9 cellular contexts compared by ENCODE assay signal in genomic region chr14:69355955-69356321, GRCh38.
DNase-seq lines count a peak whose midpoint lies in the region; ATAC-seq, FAIRE-seq and TF ChIP-seq lines count a peak whose summit lies in the region.
"Had no signal": no experiment of that assay in that cellular context is flagged by ENCODE, and none has a peak within 500 bp of the region (broad histone marks: within the 10 kb centered on the region; RNA-seq: fewer than 3 reads in every experiment).

No MANE protein-coding gene starts in this region.

- no peaks in the 10 kb centered on the region for H3K36me3 Mint-ChIP-seq in stimulated activated memory B cell treated with anti-CD40 and anti-IgM and Interleukin-4, amounts not matched to agents 10 μg/mL and 1 μg/mL and 100 μg/mL, for 72 hours
- H3K36me3 Mint-ChIP-seq in activated naive CD4-positive, alpha-beta T cell treated with anti-CD3 and anti-CD28 coated beads, Interleukin-2, amount 10 ng/mL, durations not matched to agents 7 days and 5 days = no peaks in the 10 kb centered on the region

- peak overlapping the region; percentile 97 for H3K27ac Mint-ChIP-seq in stimulated activated memory B cell treated with anti-CD40 and anti-IgM and Interleukin-4, amounts not matched to agents 10 μg/mL and 1 μg/mL and 100 μg/mL, for 72 hours
- no peak overlapping the region for H3K27ac Mint-ChIP-seq in activated naive CD4-positive, alpha-beta T cell treated with anti-CD3 and anti-CD28 coated beads, Interleukin-2, amount 10 ng/mL, durations not matched to agents 7 days and 5 days

- H3K4me3 Mint-ChIP-seq in stimulated activated memory B cell treated with anti-CD40 and anti-IgM and Interleukin-4, amounts not matched to agents 10 μg/mL and 1 μg/mL and 100 μg/mL, for 72 hours = no peak overlapping the region
- H3K4me3 Mint-ChIP-seq in activated naive CD4-positive, alpha-beta T cell treated with anti-CD3 and anti-CD28 coated beads, Interleukin-2, amount 10 ng/mL, durations not matched to agents 7 days and 5 days = no peak overlapping the region

- no peak for ATAC-seq in stimulated activated memory B cell treated with anti-CD40 and anti-IgM and Interleukin-4, amounts not matched to agents 10 μg/mL and 1 μg/mL and 100 μg/mL, for 72 hours
- ATAC-seq in HG02678 (IDR thresholded peaks at IDR 0.05; ENCODE audit: unreplicated experiment) = no peak
- ATAC-seq: naive thymus-derived CD4-positive, alpha-beta T cell had no signal

- FAIRE-seq in H54 (lab: Jason Lieb, UNC) = peak; percentile 74

- peaks cover 71% of the 10 kb centered on the region for H3K4me1 Mint-ChIP-seq in stimulated activated memory B cell treated with anti-CD40 and anti-IgM and Interleukin-4, amounts not matched to agents 10 μg/mL and 1 μg/mL and 100 μg/mL, for 72 hours
- peaks cover 23% of the 10 kb centered on the region for H3K4me1 Mint-ChIP-seq in activated naive CD4-positive, alpha-beta T cell treated with anti-CD3 and anti-CD28 coated beads, Interleukin-2, amount 10 ng/mL, durations not matched to agents 7 days and 5 days

- TF ChIP-seq POLR2A in H54 (IDR thresholded peaks at IDR 0.05; ENCODE audit: low read depth, low read length) = no peak

- DNase-seq in H54 (ENCODE audit: insufficient read length, low spot score) (peak; percentile 53), astrocyte of the hippocampus (ENCODE audit: low read depth, low spot score) (peak; percentile 84), hepatic stellate cell (ENCODE audit: low spot score) (peak; percentile 42), NCI-H1048 (lab: John Stamatoyannopoulos, UW) (no peak), HUDEP-2 (lab: John Stamatoyannopoulos, UW; ENCODE audit: unreplicated experiment in 76 of 76) (no peak)
- DNase-seq in activated naive CD4-positive, alpha-beta T cell treated with anti-CD3 and anti-CD28 coated beads, Interleukin-2, amount 10 ng/mL, durations not matched to agents 7 days and 5 days = no peak
- DNase-seq: naive thymus-derived CD4-positive, alpha-beta T cell had no signal

- no peaks in the 10 kb centered on the region for H3K27me3 Mint-ChIP-seq in stimulated activated memory B cell treated with anti-CD40 and anti-IgM and Interleukin-4, amounts not matched to agents 10 μg/mL and 1 μg/mL and 100 μg/mL, for 72 hours
- peaks cover 22% of the 10 kb centered on the region for H3K27me3 Mint-ChIP-seq in activated naive CD4-positive, alpha-beta T cell treated with anti-CD3 and anti-CD28 coated beads, Interleukin-2, amount 10 ng/mL, durations not matched to agents 7 days and 5 days

- H3K9me3 Mint-ChIP-seq in stimulated activated memory B cell treated with anti-CD40 and anti-IgM and Interleukin-4, amounts not matched to agents 10 μg/mL and 1 μg/mL and 100 μg/mL, for 72 hours = no peaks in the 10 kb centered on the region
- no peaks in the 10 kb centered on the region for H3K9me3 Mint-ChIP-seq in activated naive CD4-positive, alpha-beta T cell treated with anti-CD3 and anti-CD28 coated beads, Interleukin-2, amount 10 ng/mL, durations not matched to agents 7 days and 5 days

- CTCF ChIA-PET in activated naive CD4-positive, alpha-beta T cell treated with anti-CD3 and anti-CD28 coated beads, Interleukin-2, amount 10 ng/mL, durations not matched to agents 7 days and 5 days (lab: Charles Lee) = no interaction called here

Comparison
In these comparisons a context has a peak if more than half of its experiments do, and no peak if none do; other contexts are left out.
1. DNase-seq: peak in H54 (single experiment), astrocyte of the hippocampus (single experiment) and hepatic stellate cell (single experiment); none in NCI-H1048 (single experiment), activated naive CD4-positive, alpha-beta T cell treated with anti-CD3 and anti-CD28 coated beads, Interleukin-2, amount 10 ng/mL, durations not matched to agents 7 days and 5 days (single experiment) and HUDEP-2 (0 of 76).